1 cellular context compared by ENCODE assay signal in the genomic region with DNA sequence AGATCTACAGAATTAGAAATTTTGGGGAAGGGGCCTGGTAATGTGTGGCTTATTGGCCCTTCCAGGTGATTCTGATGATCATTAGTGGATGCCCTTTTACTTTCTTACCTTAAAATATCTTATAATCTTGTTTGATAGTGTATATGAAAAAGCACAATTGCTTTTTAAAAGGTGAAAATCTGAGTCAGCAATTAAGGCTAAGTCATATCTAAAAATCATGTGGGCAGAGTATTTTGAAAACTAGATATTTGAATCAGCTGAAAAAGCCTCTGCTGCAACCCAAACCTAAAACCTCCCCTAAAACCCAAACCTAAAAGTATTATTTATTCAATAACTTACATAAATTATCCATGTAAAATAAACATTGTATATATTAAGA.
TF ChIP-seq lines count a peak whose summit lies in the region.

No MANE protein-coding gene starts in this region.

TF ChIP-seq in GM23338, 12 proteins besides CTCF, POLR2A, EP300 and RAD21 (continued from another document):
- TF ChIP-seq, protein P1, sequence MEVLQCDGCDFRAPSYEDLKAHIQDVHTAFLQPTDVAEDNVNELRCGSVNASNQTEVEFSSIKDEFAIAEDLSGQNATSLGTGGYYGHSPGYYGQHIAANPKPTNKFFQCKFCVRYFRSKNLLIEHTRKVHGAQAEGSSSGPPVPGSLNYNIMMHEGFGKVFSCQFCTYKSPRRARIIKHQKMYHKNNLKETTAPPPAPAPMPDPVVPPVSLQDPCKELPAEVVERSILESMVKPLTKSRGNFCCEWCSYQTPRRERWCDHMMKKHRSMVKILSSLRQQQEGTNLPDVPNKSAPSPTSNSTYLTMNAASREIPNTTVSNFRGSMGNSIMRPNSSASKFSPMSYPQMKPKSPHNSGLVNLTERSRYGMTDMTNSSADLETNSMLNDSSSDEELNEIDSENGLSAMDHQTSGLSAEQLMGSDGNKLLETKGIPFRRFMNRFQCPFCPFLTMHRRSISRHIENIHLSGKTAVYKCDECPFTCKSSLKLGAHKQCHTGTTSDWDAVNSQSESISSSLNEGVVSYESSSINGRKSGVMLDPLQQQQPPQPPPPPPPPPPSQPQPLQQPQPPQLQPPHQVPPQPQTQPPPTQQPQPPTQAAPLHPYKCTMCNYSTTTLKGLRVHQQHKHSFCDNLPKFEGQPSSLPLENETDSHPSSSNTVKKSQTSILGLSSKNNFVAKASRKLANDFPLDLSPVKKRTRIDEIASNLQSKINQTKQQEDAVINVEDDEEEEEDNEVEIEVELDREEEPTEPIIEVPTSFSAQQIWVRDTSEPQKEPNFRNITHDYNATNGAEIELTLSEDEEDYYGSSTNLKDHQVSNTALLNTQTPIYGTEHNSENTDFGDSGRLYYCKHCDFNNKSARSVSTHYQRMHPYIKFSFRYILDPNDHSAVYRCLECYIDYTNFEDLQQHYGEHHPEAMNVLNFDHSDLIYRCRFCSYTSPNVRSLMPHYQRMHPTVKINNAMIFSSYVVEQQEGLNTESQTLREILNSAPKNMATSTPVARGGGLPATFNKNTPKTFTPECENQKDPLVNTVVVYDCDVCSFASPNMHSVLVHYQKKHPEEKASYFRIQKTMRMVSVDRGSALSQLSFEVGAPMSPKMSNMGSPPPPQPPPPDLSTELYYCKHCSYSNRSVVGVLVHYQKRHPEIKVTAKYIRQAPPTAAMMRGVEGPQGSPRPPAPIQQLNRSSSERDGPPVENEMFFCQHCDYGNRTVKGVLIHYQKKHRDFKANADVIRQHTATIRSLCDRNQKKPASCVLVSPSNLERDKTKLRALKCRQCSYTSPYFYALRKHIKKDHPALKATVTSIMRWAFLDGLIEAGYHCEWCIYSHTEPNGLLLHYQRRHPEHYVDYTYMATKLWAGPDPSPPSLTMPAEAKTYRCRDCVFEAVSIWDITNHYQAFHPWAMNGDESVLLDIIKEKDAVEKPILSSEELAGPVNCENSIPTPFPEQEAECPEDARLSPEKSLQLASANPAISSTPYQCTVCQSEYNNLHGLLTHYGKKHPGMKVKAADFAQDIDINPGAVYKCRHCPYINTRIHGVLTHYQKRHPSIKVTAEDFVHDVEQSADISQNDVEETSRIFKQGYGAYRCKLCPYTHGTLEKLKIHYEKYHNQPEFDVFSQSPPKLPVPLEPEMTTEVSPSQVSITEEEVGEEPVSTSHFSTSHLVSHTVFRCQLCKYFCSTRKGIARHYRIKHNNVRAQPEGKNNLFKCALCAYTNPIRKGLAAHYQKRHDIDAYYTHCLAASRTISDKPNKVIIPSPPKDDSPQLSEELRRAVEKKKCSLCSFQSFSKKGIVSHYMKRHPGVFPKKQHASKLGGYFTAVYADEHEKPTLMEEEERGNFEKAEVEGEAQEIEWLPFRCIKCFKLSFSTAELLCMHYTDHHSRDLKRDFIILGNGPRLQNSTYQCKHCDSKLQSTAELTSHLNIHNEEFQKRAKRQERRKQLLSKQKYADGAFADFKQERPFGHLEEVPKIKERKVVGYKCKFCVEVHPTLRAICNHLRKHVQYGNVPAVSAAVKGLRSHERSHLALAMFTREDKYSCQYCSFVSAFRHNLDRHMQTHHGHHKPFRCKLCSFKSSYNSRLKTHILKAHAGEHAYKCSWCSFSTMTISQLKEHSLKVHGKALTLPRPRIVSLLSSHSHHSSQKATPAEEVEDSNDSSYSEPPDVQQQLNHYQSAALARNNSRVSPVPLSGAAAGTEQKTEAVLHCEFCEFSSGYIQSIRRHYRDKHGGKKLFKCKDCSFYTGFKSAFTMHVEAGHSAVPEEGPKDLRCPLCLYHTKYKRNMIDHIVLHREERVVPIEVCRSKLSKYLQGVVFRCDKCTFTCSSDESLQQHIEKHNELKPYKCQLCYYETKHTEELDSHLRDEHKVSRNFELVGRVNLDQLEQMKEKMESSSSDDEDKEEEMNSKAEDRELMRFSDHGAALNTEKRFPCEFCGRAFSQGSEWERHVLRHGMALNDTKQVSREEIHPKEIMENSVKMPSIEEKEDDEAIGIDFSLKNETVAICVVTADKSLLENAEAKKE (CRISPR knock-in tag; IDR thresholded peaks at IDR 0.05): no peak
- no peak for TF ChIP-seq EZH2phosphoT487 (IDR thresholded peaks at IDR 0.05; ENCODE audit: unreplicated experiment)
- TF ChIP-seq NANOG (IDR thresholded peaks at IDR 0.05; ENCODE audit: borderline replicate concordance): no peak
- TF ChIP-seq JUNB (IDR thresholded peaks at IDR 0.05; ENCODE audit: unreplicated experiment): no peak
- no peak for TF ChIP-seq STAT1 (IDR thresholded peaks at IDR 0.05; ENCODE audit: unreplicated experiment)
- TF ChIP-seq EZH2 (IDR thresholded peaks at IDR 0.05; ENCODE audit: low read depth, unreplicated experiment): no peak
